ENCODE assay signal across 8 cellular contexts in genomic region chrX:40153335-40154221, GRCh38. TPM values are rescaled to one million over a fixed set of nuclear protein-coding genes. Genes with fewer than 3 reads are reported as not detected.
DNase-seq lines count a peak whose midpoint lies in the region; ATAC-seq and TF ChIP-seq lines count a peak whose summit lies in the region.

No MANE protein-coding gene starts in this region.

- POLR2A ChIA-PET in Panc1 (lab: Charles Lee): interaction anchor here (0.5 kb wide), 1 partner anchor 49 kb away, joined by 3 read pairs; no protein-coding TSS in a partner anchor
- POLR2A ChIA-PET in activated naive CD8-positive, alpha-beta T cell treated with anti-CD3 and anti-CD28 coated beads, Interleukin-2, amount 10 ng/mL, durations not matched to agents 7 days and 5 days (lab: Charles Lee): interaction anchor here (0.8 to 4.7 kb wide), 10 partner anchors 11 to 56 kb away, joined by 3 to 35 read pairs (median 6); partner anchors contain the start of gene BCOR

- peaks cover 6% of the 10 kb centered on the region for H3K4me1 Mint-ChIP-seq in activated naive CD8-positive, alpha-beta T cell treated with anti-CD3 and anti-CD28 coated beads, Interleukin-2, amount 10 ng/mL, durations not matched to agents 7 days and 5 days

- H3K9me3 ChIP-seq in Panc1 (ENCODE audit: control insufficient read depth, insufficient read depth, low read depth, low read length) (no peaks in the 10 kb centered on the region), prostate gland (no peaks in the 10 kb centered on the region)

- H3K36me3 ChIP-seq in Panc1 (ENCODE audit: control insufficient read depth, insufficient read depth, low read length) (no peaks in the 10 kb centered on the region), prostate gland (no peaks in the 10 kb centered on the region)

- H3K4me3 ChIP-seq in Panc1 (ENCODE audit: low read depth in 2 of 2, low read length in 2 of 2) (peak overlapping the region; percentile 18 to 45), prostate gland (peak overlapping the region; percentile 29 to 36)

- H3K9me3 Mint-ChIP-seq in activated naive CD8-positive, alpha-beta T cell treated with anti-CD3 and anti-CD28 coated beads, Interleukin-2, amount 10 ng/mL, durations not matched to agents 7 days and 5 days: no peaks in the 10 kb centered on the region

- H3K4me1 ChIP-seq in Panc1 (ENCODE audit: control insufficient read depth, insufficient read depth, low read length) (peaks cover 20% of the 10 kb centered on the region), prostate gland (replicated peaks) (peaks cover 3% of the 10 kb centered on the region)

- under 1% methylated on average over 46 of the region's 68 CpGs for WGBS in prostate gland

- intact Hi-C loops in Panc1 (cut with micrococcal nuclease; ENCODE audit: unreplicated experiment): no loop called here
- intact Hi-C loops in left cardiac atrium (cut with DNase I): loop anchor here (5.0 to 10.0 kb wide), 2 partner anchors 46 to 419 kb away; no protein-coding TSS in a partner anchor
- intact Hi-C loops in prostate gland (cut with DNase I): loop anchor here (5.0 to 10.0 kb wide), 4 partner anchors 46 to 339 kb away; no protein-coding TSS in a partner anchor

- no TSS peak for BruUV-seq in Panc1 (replicated peaks; lab: Mats Ljungman, UMichigan)

- ATAC-seq in HG03064 (IDR thresholded peaks at IDR 0.05; ENCODE audit: low read depth, unreplicated experiment): peak; percentile 52
- 0 out of 2 replicates have a peak, but pooled peaks have one; percentile 5 for ATAC-seq in Panc1
- ATAC-seq in activated naive CD8-positive, alpha-beta T cell treated with anti-CD3 and anti-CD28 coated beads, Interleukin-2, amount 10 ng/mL, durations not matched to agents 7 days and 5 days (ENCODE audit: low read depth): peak; percentile 53
- ATAC-seq in left cardiac atrium: peak; percentile 9 to 17
- ATAC-seq in HG02970 (IDR thresholded peaks at IDR 0.05; ENCODE audit: low FRiP score, unreplicated experiment): no peak

- peak overlapping the region; percentile 67 for H3K27ac Mint-ChIP-seq in activated naive CD8-positive, alpha-beta T cell treated with anti-CD3 and anti-CD28 coated beads, Interleukin-2, amount 10 ng/mL, durations not matched to agents 7 days and 5 days

- H3K27ac ChIP-seq in Panc1 (ENCODE audit: low read length): peak overlapping the region; percentile 71
- peak overlapping the region; percentile 69 to 80 for H3K27ac ChIP-seq in prostate gland

- in situ Hi-C loops in Panc1 (cut with HindIII; ENCODE audit: low pct_unique_long_range_greater_than_20kb, low sequenced_read_pairs): no loop called here

- no peaks in the 10 kb centered on the region for H3K36me3 Mint-ChIP-seq in activated naive CD8-positive, alpha-beta T cell treated with anti-CD3 and anti-CD28 coated beads, Interleukin-2, amount 10 ng/mL, durations not matched to agents 7 days and 5 days

- DNase-seq in SHP77 (lab: John Stamatoyannopoulos, UW) (peak; percentile 39 to 42), SHP77 treated with DMSO at 0.1 percent for 48 hours (lab: John Stamatoyannopoulos, UW) (no peak), Panc1 (ENCODE audit: low read depth, low spot score) (no peak), left cardiac atrium (peak; percentile 58), prostate gland (ENCODE audit: low spot score) (no peak)
- peak; percentile 68 for DNase-seq in activated naive CD8-positive, alpha-beta T cell treated with anti-CD3 and anti-CD28 coated beads, Interleukin-2, amount 10 ng/mL, durations not matched to agents 7 days and 5 days

- no peak for TF ChIP-seq POLR2A in prostate gland (IDR thresholded peaks at IDR 0.05)

- H3K27me3 Mint-ChIP-seq in activated naive CD8-positive, alpha-beta T cell treated with anti-CD3 and anti-CD28 coated beads, Interleukin-2, amount 10 ng/mL, durations not matched to agents 7 days and 5 days: no peaks in the 10 kb centered on the region

- H3K27me3 ChIP-seq in Panc1 (ENCODE audit: control insufficient read depth, insufficient read depth, low read length): no peaks in the 10 kb centered on the region
- H3K27me3 ChIP-seq in prostate gland (replicated peaks; ENCODE audit: insufficient read depth): no peaks in the 10 kb centered on the region

- CTCF ChIA-PET in Panc1 (lab: Charles Lee): no interaction called here

- peak overlapping the region; percentile 85 for H3K4me3 Mint-ChIP-seq in activated naive CD8-positive, alpha-beta T cell treated with anti-CD3 and anti-CD28 coated beads, Interleukin-2, amount 10 ng/mL, durations not matched to agents 7 days and 5 days

- TF ChIP-seq CTCF in Panc1 (IDR thresholded peaks at IDR 0.05) (no peak), prostate gland (IDR thresholded peaks at IDR 0.05) (peak in 1 of 4 experiments; percentile 19)

RNA-seq across cellular contexts. Expression of gene BCOR, which starts 55.8 kb away (rescaled TPM):
- total RNA-seq in Panc1 (2021; ENCODE audit: unreplicated experiment) (48.3 TPM), left cardiac atrium (10 to 100 TPM; 10.8 to 21.6 TPM), prostate gland (10 to 100 TPM; 56.2 to 70.8 TPM)
- 33.8 TPM for polyA plus RNA-seq in Panc1 (2012; ENCODE audit: insufficient read length)
- 10 to 100 TPM; 44.7 to 46.4 TPM for total RNA-seq in activated naive CD8-positive, alpha-beta T cell treated with anti-CD3 and anti-CD28 coated beads, Interleukin-2, amount 10 ng/mL, durations not matched to agents 7 days and 5 days

Comparison
In these comparisons a context has a peak if more than half of its experiments do, and no peak if none do; other contexts are left out.
1. DNase-seq: peak in SHP77 (2 of 2), activated naive CD8-positive, alpha-beta T cell treated with anti-CD3 and anti-CD28 coated beads, Interleukin-2, amount 10 ng/mL, durations not matched to agents 7 days and 5 days (single experiment) and left cardiac atrium (single experiment); none in SHP77 treated with DMSO at 0.1 percent for 48 hours (single experiment), Panc1 (single experiment) and prostate gland (single experiment).